In genomic region chr1:180301135-180301737, GRCh38 we compare ENCODE assay signal across 2 cellular contexts.
TF ChIP-seq lines count a peak whose summit lies in the region.

No MANE protein-coding gene starts in this region.

TF ChIP-seq in SK-N-SH treated with all-trans-retinoic acid at 6 μM for 48 hours, 23 proteins besides CTCF, POLR2A, EP300 and RAD21 (continued from another document):
- TF ChIP-seq TSHZ2 (CRISPR knock-in tag; IDR thresholded peaks at IDR 0.05) (no peak), BACH2 (CRISPR knock-in tag; IDR thresholded peaks at IDR 0.05; ENCODE audit: borderline replicate concordance) (no peak)
TF ChIP-seq in SK-N-SH treated with all-trans-retinoic acid at 6 μM for 48 hours: peak in this region for 0.

TF ChIP-seq in SK-N-SH, 30 proteins besides CTCF, POLR2A, EP300 and RAD21 (continued from another document):
- TF ChIP-seq PBX3 (IDR thresholded peaks at IDR 0.05) (no peak), EZH2phosphoT487 (IDR thresholded peaks at IDR 0.05; ENCODE audit: borderline replicate concordance, low read depth) (no peak), SMC3 (IDR thresholded peaks at IDR 0.05; ENCODE audit: low read depth, low read length) (no peak), NFIC (IDR thresholded peaks at IDR 0.05; ENCODE audit: borderline replicate concordance) (no peak)
